1 cellular context compared by ENCODE assay signal in genomic region chr10:94344522-94345122, GRCh38.
TF ChIP-seq lines count a peak whose summit lies in the region.

No MANE protein-coding gene starts in this region.

TF ChIP-seq in HepG2, 621 proteins besides CTCF, POLR2A, EP300 and RAD21 (continued from another document):
- TF ChIP-seq ZNF691 (CRISPR knock-in tag; IDR thresholded peaks at IDR 0.05; ENCODE audit: borderline replicate concordance, low read depth), result no peak
- no peak for TF ChIP-seq MAF1 (CRISPR knock-in tag; IDR thresholded peaks at IDR 0.05; ENCODE audit: borderline replicate concordance)
- no peak for TF ChIP-seq NCOR1 (IDR thresholded peaks at IDR 0.05; ENCODE audit: borderline replicate concordance, low read length)
- no peak for TF ChIP-seq RAD51 (IDR thresholded peaks at IDR 0.05; ENCODE audit: borderline replicate concordance)
- no peak for TF ChIP-seq DPF2 (CRISPR knock-in tag; IDR thresholded peaks at IDR 0.05; ENCODE audit: borderline replicate concordance, low read depth)
- TF ChIP-seq MTF2 (CRISPR knock-in tag; IDR thresholded peaks at IDR 0.05; ENCODE audit: borderline replicate concordance), result no peak
- no peak for TF ChIP-seq ZNF326 (CRISPR knock-in tag; IDR thresholded peaks at IDR 0.05; ENCODE audit: borderline replicate concordance)
- TF ChIP-seq ZNF704 (CRISPR knock-in tag; IDR thresholded peaks at IDR 0.05; ENCODE audit: borderline replicate concordance), result no peak
- no peak for TF ChIP-seq CREB1 (IDR thresholded peaks at IDR 0.05)
- TF ChIP-seq CREB1 (CRISPR knock-in tag; IDR thresholded peaks at IDR 0.05), result no peak
- TF ChIP-seq PAWR (CRISPR knock-in tag; IDR thresholded peaks at IDR 0.05; ENCODE audit: borderline replicate concordance), result no peak
- TF ChIP-seq SIN3B (IDR thresholded peaks at IDR 0.05; ENCODE audit: low read length), result no peak
TF ChIP-seq in HepG2: peak in this region for 0.
